In genomic region chr22:20885557-20886323, GRCh38 we compare ENCODE assay signal across 8 cellular contexts. TPM values are rescaled to one million over a fixed set of nuclear protein-coding genes. Genes with fewer than 3 reads are reported as not detected.
DNase-seq lines count a peak whose midpoint lies in the region; ATAC-seq, FAIRE-seq and TF ChIP-seq lines count a peak whose summit lies in the region.

No MANE protein-coding gene starts in this region.

- H4K20me1 ChIP-seq in MM.1S (ENCODE audit: insufficient read depth, low read length): no peaks in the 10 kb centered on the region

- H3K9me3 ChIP-seq in MM.1S (replicated peaks; ENCODE audit: insufficient read depth, low read length) (no peaks in the 10 kb centered on the region), psoas muscle (no peaks in the 10 kb centered on the region)

- H3K27ac ChIP-seq in MM.1S (ENCODE audit: low read length) (no peak overlapping the region), psoas muscle (peak overlapping the region; percentile 54)

- no peak overlapping the region for H3K4me2 ChIP-seq in MM.1S (ENCODE audit: low read depth, low read length)

- H2AFZ ChIP-seq in MM.1S (ENCODE audit: low read length): no peak overlapping the region

- H3K27me3 ChIP-seq in MM.1S (replicated peaks; ENCODE audit: insufficient read depth, low read length) (no peaks in the 10 kb centered on the region), psoas muscle (ENCODE audit: insufficient read depth in 3 of 3, low read length in 2 of 3) (no peaks in the 10 kb centered on the region)

- in situ Hi-C loops in astrocyte of the cerebellum (cut with HindIII; ENCODE audit: low sequenced_read_pairs): loop anchor here (10.0 kb wide), 1 partner anchor 99 kb away; the partner anchor contains the start of gene LZTR1

- H3K4me1 ChIP-seq in MM.1S (ENCODE audit: low read length): no peaks in the 10 kb centered on the region
- no peaks in the 10 kb centered on the region for H3K4me1 ChIP-seq in psoas muscle

- TF ChIP-seq CTCF in MM.1S (IDR thresholded peaks at IDR 0.05; ENCODE audit: low read length): peak; percentile 70
- TF ChIP-seq CTCF in astrocyte of the cerebellum (IDR thresholded peaks at IDR 0.05; ENCODE audit: low read depth, low read length, missing control alignments): peak; percentile 94
- peak; percentile 84 for TF ChIP-seq CTCF in psoas muscle (IDR thresholded peaks at IDR 0.05)

- DNase-seq in MM.1S (peak; percentile 33), SK-N-DZ (ENCODE audit: low spot score) (peak; percentile 81), astrocyte of the cerebellum (ENCODE audit: low read depth) (peak; percentile 49), hepatic stellate cell (ENCODE audit: low spot score) (peak; percentile 85), psoas muscle (peak; percentile 82 to 88)

- ATAC-seq in psoas muscle (peak; percentile 98 to 99 (median 98)), HG03280 (IDR thresholded peaks at IDR 0.05; ENCODE audit: unreplicated experiment) (no peak), HG03159 (IDR thresholded peaks at IDR 0.05; ENCODE audit: unreplicated experiment) (no peak)

- H3K9me2 ChIP-seq in MM.1S (replicated peaks; ENCODE audit: insufficient read depth, low read length): no peaks in the 10 kb centered on the region

- WGBS in psoas muscle, 3 donors: 36 to 51% (median 40%) methylated on average over 10 of the region's 10 CpGs

- FAIRE-seq in G401.6 (lab: Jason Lieb, UNC): peak; percentile 44

- intact Hi-C loops in psoas muscle (cut with DNase I): loop anchor here (5.0 to 10.0 kb wide), 3 partner anchors 72 to 189 kb away; partner anchors contain the start of gene LZTR1 (in 2 of the 2)

- H3F3A ChIP-seq in MM.1S (ENCODE audit: insufficient read depth, low read length): no peaks in the 10 kb centered on the region

- no peaks in the 10 kb centered on the region for H3K79me2 ChIP-seq in MM.1S (ENCODE audit: low read length)

- no peak overlapping the region for H3K4me3 ChIP-seq in MM.1S (ENCODE audit: low read length)
- H3K4me3 ChIP-seq in astrocyte of the cerebellum (ENCODE audit: low read depth, low read length): no peak overlapping the region
- no peak overlapping the region for H3K4me3 ChIP-seq in psoas muscle

- no peak overlapping the region for H3K9ac ChIP-seq in MM.1S (ENCODE audit: low read length)

- no peaks in the 10 kb centered on the region for H3K36me3 ChIP-seq in MM.1S (replicated peaks; ENCODE audit: insufficient read depth, low read length)
- H3K36me3 ChIP-seq in psoas muscle (ENCODE audit: insufficient read depth in 1 of 2, low read depth in 1 of 2): peaks cover 3 to 93% of the 10 kb centered on the region in 2 donors

RNA-seq across cellular contexts. Expression of gene SNAP29, which starts 26.9 kb away (rescaled TPM):
- polyA plus RNA-seq in SK-N-DZ (2014; cell fraction: cytosol; rRNA removed): 9.4 and 10.3 TPM in 2 replicates
- polyA plus RNA-seq in SK-N-DZ (2014; cell fraction: nucleus; rRNA removed): 6.2 and 6.6 TPM in 2 replicates
- total RNA-seq in psoas muscle: 10 to 100 TPM; 23.0 to 46.3 (median 26.2) TPM
- 10 to 100 TPM; 19.1 to 37.7 (median 28.1) TPM for polyA plus RNA-seq in psoas muscle

RNA-seq across cellular contexts. Expression of gene PI4KA, which starts 27.1 kb away (rescaled TPM):
- polyA plus RNA-seq in SK-N-DZ (2014; cell fraction: cytosol; rRNA removed): 30.7 and 35.9 TPM in 2 replicates
- 80.8 and 155 TPM in 2 replicates for polyA plus RNA-seq in SK-N-DZ (2014; cell fraction: nucleus; rRNA removed)
- total RNA-seq in psoas muscle: 10 to 100 TPM; 38.2 to 52.6 (median 43.1) TPM
- polyA plus RNA-seq in psoas muscle: 10 to 100 TPM; 22.7 to 41.0 (median 37.8) TPM

RNA-seq across cellular contexts. Expression of gene CRKL, which starts 31.5 kb away (rescaled TPM):
- polyA plus RNA-seq in SK-N-DZ (2014; cell fraction: cytosol; rRNA removed): 72.7 and 81.3 TPM in 2 replicates
- polyA plus RNA-seq in SK-N-DZ (2014; cell fraction: nucleus; rRNA removed): 33.4 and 40.2 TPM in 2 replicates
- 10 to 100 TPM; 66.0 to 81.0 (median 73.4) TPM for total RNA-seq in psoas muscle
- polyA plus RNA-seq in psoas muscle: 10 to 100 TPM; 29.7 to 94.7 (median 49.8) TPM

Comparison
In these comparisons a context has a peak if more than half of its experiments do, and no peak if none do; other contexts are left out.
1. DNase-seq: peak in every context shown above with its lines; median percentile 85 in hepatic stellate cell; 85 in psoas muscle; 81 in SK-N-DZ; 49 in astrocyte of the cerebellum; 33 in MM.1S.
2. ATAC-seq: peak in psoas muscle (4 of 4); none in HG03280 (single experiment) and HG03159 (single experiment).
3. Peak in every context shown above with its lines, with median percentiles within 50 percentile points of each other: CTCF ChIP-seq.